ENCODE assay signal across 23 cellular contexts in genomic region chr11:8828580-8829358, GRCh38.
DNase-seq lines count a peak whose midpoint lies in the region; ATAC-seq and TF ChIP-seq lines count a peak whose summit lies in the region.
"Had no signal": no experiment of that assay in that cellular context is flagged by ENCODE, and none has a peak within 500 bp of the region (broad histone marks: within the 10 kb centered on the region; RNA-seq: fewer than 3 reads in every experiment).

No MANE protein-coding gene starts in this region.

- no peak overlapping the region for H3K9ac ChIP-seq in IMR-90 (ENCODE audit: low read depth, low read length)
- H3K9ac ChIP-seq in mesenchymal stem cell (ENCODE audit: low read length) = no peak overlapping the region

- peaks cover 49% of the 10 kb centered on the region for H3K9me1 ChIP-seq in IMR-90 (ENCODE audit: insufficient read depth, low read length)

- H2BK5ac ChIP-seq in IMR-90 (ENCODE audit: low read depth, low read length, poor library complexity, severe bottlenecking) (peak overlapping the region; percentile 89), mesenchymal stem cell (ENCODE audit: low read depth, low read length, poor library complexity, severe bottlenecking) (no peak overlapping the region)

- H2BK120ac ChIP-seq in IMR-90 (ENCODE audit: low read depth, low read length) (peak overlapping the region; percentile 36), mesenchymal stem cell (ENCODE audit: low read depth, low read length) (no peak overlapping the region)

- no peak overlapping the region for H3K27ac Mint-ChIP-seq in activated CD4-positive, alpha-beta T cell treated with anti-CD3 and anti-CD28 coated beads, Interleukin-2, amount 10 ng/mL, durations not matched to agents 24 days and 14 days
- H3K27ac Mint-ChIP-seq: CD8-positive, alpha-beta T cell; immature natural killer cell had no signal

- H3K36me3 Mint-ChIP-seq in activated CD4-positive, alpha-beta T cell treated with anti-CD3 and anti-CD28 coated beads, Interleukin-2, amount 10 ng/mL, durations not matched to agents 24 days and 14 days (ENCODE audit: low read depth) = no peaks in the 10 kb centered on the region
- H3K36me3 Mint-ChIP-seq: CD8-positive, alpha-beta T cell; immature natural killer cell had no signal

- no peak overlapping the region for H3K56ac ChIP-seq in IMR-90 (ENCODE audit: extremely low read depth, insufficient read depth, low read length)

- H3K4ac ChIP-seq in IMR-90 (ENCODE audit: low read depth, low read length) (peak overlapping the region; percentile 71), mesenchymal stem cell (ENCODE audit: low read depth in 1 of 2, low read length in 2 of 2) (peak overlapping the region in 1 of 2 experiments; percentile 52)

- H3K4me1 Mint-ChIP-seq in activated CD4-positive, alpha-beta T cell treated with anti-CD3 and anti-CD28 coated beads, Interleukin-2, amount 10 ng/mL, durations not matched to agents 24 days and 14 days = peaks cover 14% of the 10 kb centered on the region
- H3K4me1 Mint-ChIP-seq: immature natural killer cell had no signal

- WGBS in IMR-90 (ENCODE audit: extremely low coverage in 2 of 2, insufficient read length in 1 of 2), 2 experiments = 85% methylated on average over 7 of the region's 11 CpGs; no CpG with 5 or more reads in 1 of the 2 experiments
- WGBS in mesenchymal stem cell = 91% methylated on average over 11 of the region's 11 CpGs

- H2BK20ac ChIP-seq in IMR-90 (ENCODE audit: low read depth, low read length) = peak overlapping the region; percentile 13; the same call in 1 of the 2 replicates

- TF ChIP-seq RAD21 in IMR-90 (IDR thresholded peaks at IDR 0.05; ENCODE audit: low read length) = no peak

- POLR2A ChIA-PET in IMR-90 (lab: Charles Lee; ENCODE audit: unreplicated experiment) = no interaction called here

- H3K9me3 ChIP-seq in IMR-90 (ENCODE audit: control insufficient read depth, insufficient read depth, low read length) (no peaks in the 10 kb centered on the region), mesenchymal stem cell (ENCODE audit: control insufficient read depth, low read length) (no peaks in the 10 kb centered on the region)
- H3K9me3 ChIP-seq: A549, neutrophil had no signal

- H2AK5ac ChIP-seq in IMR-90 (ENCODE audit: low read depth, low read length) = peak overlapping the region; percentile 95
- H2AK5ac ChIP-seq in mesenchymal stem cell (ENCODE audit: low read length, severe bottlenecking) = no peak overlapping the region

- peak overlapping the region; percentile 77 for H3K14ac ChIP-seq in IMR-90 (replicated peaks; ENCODE audit: low read depth, low read length)
- H3K14ac ChIP-seq in mesenchymal stem cell (ENCODE audit: low read length in 2 of 2) = peak overlapping the region in 1 of 2 experiments; percentile 1

- intact Hi-C loops in IMR-90 (cut with micrococcal nuclease) = loop anchor here (5.0 kb wide), 1 partner anchor 84 kb away; the partner anchor contains the start of gene AKIP1
- intact Hi-C loops in activated CD4-positive, alpha-beta T cell treated with anti-CD3 and anti-CD28 coated beads, Interleukin-2, amount 10 ng/mL, durations not matched to agents 24 days and 14 days (cut with micrococcal nuclease) = no loop called here

- no TSS peak for BruUV-seq in IMR-90 (replicated peaks; lab: Mats Ljungman, UMichigan)

- no peak overlapping the region for H2AFZ ChIP-seq in IMR-90 (replicated peaks; ENCODE audit: low read length, poor library complexity)
- H2AFZ ChIP-seq in mesenchymal stem cell (ENCODE audit: low read depth, low read length) = no peak overlapping the region

- CTCF ChIA-PET in IMR-90 (lab: Yijun Ruan, JAX) = no interaction called here

- in situ Hi-C loops in IMR-90 (cut with MboI; ENCODE audit: low sequenced_read_pairs) = no loop called here

- dilution Hi-C loops in IMR-90 (cut with HindIII; ENCODE audit: low sequenced_read_pairs, unreplicated experiment) = no loop called here

- H3K27ac ChIP-seq in IMR-90 (ENCODE audit: insufficient read depth, low read length) (peak overlapping the region; percentile 27), mesenchymal stem cell (ENCODE audit: low read length, poor library complexity, severe bottlenecking) (no peak overlapping the region)
- H3K27ac ChIP-seq: A549, neutrophil, VCaP had no signal

- peak overlapping the region; percentile 39; the same call in 1 of the 2 replicates for H3K23ac ChIP-seq in IMR-90 (ENCODE audit: low read depth, low read length)
- peak overlapping the region in 1 of 2 experiments; percentile 11 for H3K23ac ChIP-seq in mesenchymal stem cell (ENCODE audit: low read length in 2 of 2)

- peak overlapping the region; percentile 62; the same call in 2 of the 3 replicates for H2BK15ac ChIP-seq in IMR-90 (ENCODE audit: low read depth, low read length)
- H2BK15ac ChIP-seq in mesenchymal stem cell (ENCODE audit: low read depth, poor library complexity, severe bottlenecking) = no peak overlapping the region

- peak overlapping the region; percentile 33 to 51 for H2BK12ac ChIP-seq in mesenchymal stem cell (ENCODE audit: low read length in 2 of 2)

- H3K79me1 ChIP-seq in IMR-90 (ENCODE audit: low read depth in 1 of 2, low read length in 2 of 2) = peaks cover 20 to 69% of the 10 kb centered on the region in 2 experiments; a peak in 3 of 4 replicates
- peaks cover 24% of the 10 kb centered on the region for H3K79me1 ChIP-seq in mesenchymal stem cell (replicated peaks; ENCODE audit: low read length, poor library complexity, severe bottlenecking)

- H4K91ac ChIP-seq in IMR-90 (ENCODE audit: insufficient read depth, low read depth, low read length) = peak overlapping the region; percentile 57; the same call in 1 of the 2 replicates
- H4K91ac ChIP-seq in mesenchymal stem cell (ENCODE audit: low read length) = peak overlapping the region; percentile 84

- no peak overlapping the region for H3K4me2 ChIP-seq in IMR-90 (ENCODE audit: low read depth, low read length)
- H3K4me2 ChIP-seq in mesenchymal stem cell (ENCODE audit: low read length, poor library complexity, severe bottlenecking) = no peak overlapping the region
- H3K4me2 ChIP-seq: A549 had no signal

- no peaks in the 10 kb centered on the region for H3K9me3 Mint-ChIP-seq in activated CD4-positive, alpha-beta T cell treated with anti-CD3 and anti-CD28 coated beads, Interleukin-2, amount 10 ng/mL, durations not matched to agents 24 days and 14 days
- H3K9me3 Mint-ChIP-seq: CD8-positive, alpha-beta T cell; immature natural killer cell had no signal

- H3K4me1 ChIP-seq in IMR-90 (ENCODE audit: control insufficient read depth, insufficient read depth, low read length) (peaks cover 34% of the 10 kb centered on the region), mesenchymal stem cell (ENCODE audit: control insufficient read depth, insufficient read depth, low read depth, low read length) (peaks cover 22% of the 10 kb centered on the region)

- ATAC-seq in IMR-90 (ENCODE audit: low read depth) = no peak
- ATAC-seq in HG03095 (IDR thresholded peaks at IDR 0.05; ENCODE audit: unreplicated experiment) = no peak
- ATAC-seq: A549; CD8-positive, alpha-beta T cell; HCT116; PC-3 had no signal

- TF ChIP-seq CTCF in AG10803 (conservative IDR thresholded peaks at IDR 0.05; ENCODE audit: low read length) (no peak), IMR-90 (conservative IDR thresholded peaks at IDR 0.05; ENCODE audit: low read depth, low read length) (no peak)

- peaks cover 6% of the 10 kb centered on the region; the same call in 1 of the 2 replicates for H4K20me1 ChIP-seq in IMR-90 (ENCODE audit: insufficient read depth, low read length)

- H4K5ac ChIP-seq in IMR-90 (ENCODE audit: low read depth, low read length) = peak overlapping the region; percentile 45; the same call in 1 of the 2 replicates

- H2AK9ac ChIP-seq in IMR-90 (replicated peaks; ENCODE audit: low read depth, low read length, poor library complexity) = no peak overlapping the region

- H3K27me3 Mint-ChIP-seq in activated CD4-positive, alpha-beta T cell treated with anti-CD3 and anti-CD28 coated beads, Interleukin-2, amount 10 ng/mL, durations not matched to agents 24 days and 14 days = no peaks in the 10 kb centered on the region

- H4K8ac ChIP-seq in IMR-90 (ENCODE audit: low read depth in 2 of 2, low read length in 2 of 2) (peak overlapping the region; percentile 20 to 56; a peak in 2 of 4 replicates), mesenchymal stem cell (ENCODE audit: low read length) (peak overlapping the region; percentile 22)

- H3K4me3 ChIP-seq in AG10803 (ENCODE audit: low read length) (no peak overlapping the region), IMR-90 (ENCODE audit: insufficient read depth, low read depth, low read length) (no peak overlapping the region), mesenchymal stem cell (ENCODE audit: insufficient read depth in 1 of 2, low read depth in 1 of 2, low read length in 2 of 2) (no peak overlapping the region)
- H3K4me3 ChIP-seq: A549 had no signal

- H3K27me3 ChIP-seq in IMR-90 (ENCODE audit: control insufficient read depth, insufficient read depth, low read length) (no peaks in the 10 kb centered on the region), mesenchymal stem cell (ENCODE audit: control insufficient read depth in 1 of 2, insufficient read depth in 1 of 2, low read length in 2 of 2) (no peaks in the 10 kb centered on the region)

- no peak for TF ChIP-seq POLR2A in IMR-90 (IDR thresholded peaks at IDR 0.05; ENCODE audit: low read depth, low read length)

- no peak overlapping the region for H3K4me3 Mint-ChIP-seq in activated CD4-positive, alpha-beta T cell treated with anti-CD3 and anti-CD28 coated beads, Interleukin-2, amount 10 ng/mL, durations not matched to agents 24 days and 14 days
- H3K4me3 Mint-ChIP-seq: CD8-positive, alpha-beta T cell; immature natural killer cell had no signal

- DNase-seq in AG10803 (ENCODE audit: low read depth) = peak; percentile 46
- DNase-seq in IMR-90 = peak; percentile 70
- DNase-seq in amniotic epithelial cell (ENCODE audit: low read depth) = peak; percentile 84
- peak; percentile 44 for DNase-seq in mesenchymal stem cell
- no peak for DNase-seq in activated CD4-positive, alpha-beta T cell treated with anti-CD3 and anti-CD28 coated beads, Interleukin-2, amount 10 ng/mL, durations not matched to agents 24 days and 14 days
- DNase-seq in NK-92 treated with Interleukin-12 subunit alpha and Interleukin-12 subunit beta, amount 100 ng/mL, for 24 hours (lab: John Stamatoyannopoulos, UW) = no peak
- DNase-seq in activated T-cell treated with anti-CD3 and anti-CD28 coated beads for 4 hours = no peak
- DNase-seq: activated gamma-delta T cell; anterior cingulate cortex; CD8-positive, alpha-beta T cell; cortex of kidney; DND-41; immature natural killer cell; NCI-H1436; NCI-H446 treated with DMSO at 0.1 percent for 48 hours; PC-3; stimulated activated CD4-positive, alpha-beta T cell treated with anti-CD3 and anti-CD28 coated beads, Interleukin-4, amount 100 ng/mL, for 4 hours; SW 1271 had no signal

- H3K18ac ChIP-seq in IMR-90 (ENCODE audit: low read depth, low read length) = peak overlapping the region; percentile 38; the same call in 1 of the 2 replicates
- H3K18ac ChIP-seq in mesenchymal stem cell (ENCODE audit: low read depth in 1 of 2, low read length in 2 of 2) = peak overlapping the region; percentile 29 to 41

- H3K36me3 ChIP-seq in IMR-90 (ENCODE audit: control insufficient read depth, insufficient read depth, low read length) (peaks cover 31% of the 10 kb centered on the region), mesenchymal stem cell (ENCODE audit: control insufficient read depth in 1 of 2, insufficient read depth in 2 of 2, low read depth in 1 of 2, low read length in 2 of 2) (peaks cover 13 to 21% of the 10 kb centered on the region in 2 experiments)
- H3K36me3 ChIP-seq: neutrophil had no signal

Comparison
In these comparisons a context has a peak if more than half of its experiments do, and no peak if none do; other contexts are left out.
1. DNase-seq: peak in AG10803 (single experiment), IMR-90 (single experiment), amniotic epithelial cell (single experiment) and mesenchymal stem cell (single experiment); none in activated CD4-positive, alpha-beta T cell treated with anti-CD3 and anti-CD28 coated beads, Interleukin-2, amount 10 ng/mL, durations not matched to agents 24 days and 14 days (single experiment), NK-92 treated with Interleukin-12 subunit alpha and Interleukin-12 subunit beta, amount 100 ng/mL, for 24 hours (single experiment) and activated T-cell treated with anti-CD3 and anti-CD28 coated beads for 4 hours (single experiment).